ENCODE assay signal across 15 cellular contexts in the genomic region with DNA sequence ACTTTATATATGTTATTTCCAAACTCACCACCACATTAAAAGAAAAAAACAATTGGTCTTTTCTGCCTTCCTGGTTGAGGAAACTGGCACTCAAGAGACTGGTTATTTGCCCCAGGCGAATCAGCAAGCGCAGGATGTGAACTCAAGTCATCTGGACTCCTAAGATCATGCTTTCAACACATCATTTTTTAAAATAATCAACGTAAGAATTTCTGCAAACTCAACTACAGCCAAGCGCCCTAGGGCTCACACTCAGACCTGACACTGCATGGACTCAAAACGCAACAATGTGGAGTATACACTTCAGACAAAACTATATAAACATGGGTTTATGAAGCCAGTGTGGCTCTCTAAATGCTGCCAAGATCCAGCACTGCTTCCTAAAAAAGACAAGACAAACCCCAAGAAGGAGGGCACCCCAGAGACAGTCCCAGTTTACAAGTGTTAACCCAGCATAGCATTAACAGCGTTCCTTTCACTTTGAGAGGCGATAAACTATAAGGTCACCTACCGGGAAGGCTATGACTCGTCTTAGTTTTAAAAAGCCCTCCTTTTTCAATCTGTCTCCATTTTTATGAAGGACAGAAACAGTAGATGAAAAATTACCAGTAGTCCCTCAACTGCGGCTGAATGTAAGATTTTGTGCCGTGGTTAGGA. TPM values are rescaled to one million over a fixed set of nuclear protein-coding genes. Genes with fewer than 3 reads are reported as not detected.
DNase-seq lines count a peak whose midpoint lies in the region; ATAC-seq and TF ChIP-seq lines count a peak whose summit lies in the region.
"Had no signal": no experiment of that assay in that cellular context is flagged by ENCODE, and none has a peak within 500 bp of the region (broad histone marks: within the 10 kb centered on the region; RNA-seq: fewer than 3 reads in every experiment).

No MANE protein-coding gene starts in this region.

- intact Hi-C loops in Panc1 (cut with micrococcal nuclease; ENCODE audit: unreplicated experiment) (no loop called here), esophagus squamous epithelium (cut with DNase I) (no loop called here), OCI-LY7 (cut with micrococcal nuclease; ENCODE audit: unreplicated experiment) (no loop called here)
- intact Hi-C loops in naive thymus-derived CD4-positive, alpha-beta T cell (cut with micrococcal nuclease): no loop called here

- POLR2A ChIA-PET in Panc1 (lab: Charles Lee): no interaction called here
- POLR2A ChIA-PET in naive thymus-derived CD4-positive, alpha-beta T cell (lab: Charles Lee): no interaction called here
- POLR2A ChIA-PET in OCI-LY7 (lab: Charles Lee): no interaction called here

- in situ Hi-C loops in Panc1 (cut with HindIII; ENCODE audit: low pct_unique_long_range_greater_than_20kb, low sequenced_read_pairs): no loop called here

- H3K27ac ChIP-seq in Panc1 (ENCODE audit: low read length): peak overlapping the region; percentile 62; the same call in 1 of the 2 replicates
- H3K27ac ChIP-seq in esophagus squamous epithelium: peak overlapping the region in 3 of 4 donors; percentile 17 to 59 (median 47)
- H3K27ac ChIP-seq in naive thymus-derived CD4-positive, alpha-beta T cell (ENCODE audit: low read depth, low read length): no peak overlapping the region
- no peak overlapping the region for H3K27ac ChIP-seq in OCI-LY7 (ENCODE audit: low read depth, low read length, poor library complexity, severe bottlenecking)
- H3K27ac ChIP-seq: right lobe of liver had no signal

- TF ChIP-seq POLR2A in esophagus squamous epithelium (IDR thresholded peaks at IDR 0.05): no peak

- H3K27me3 ChIP-seq in Panc1 (ENCODE audit: control insufficient read depth, insufficient read depth, low read length) (no peaks in the 10 kb centered on the region), esophagus squamous epithelium (no peaks in the 10 kb centered on the region)
- H3K27me3 ChIP-seq in naive thymus-derived CD4-positive, alpha-beta T cell (ENCODE audit: control insufficient read depth in 2 of 2, insufficient read depth in 2 of 2, low read length in 2 of 2): no peaks in the 10 kb centered on the region
- H3K27me3 ChIP-seq: BLaER1 treated with 17β-estradiol and CSF1 and Interleukin-3, amounts not matched to agents 10 nM and 100 nM; right lobe of liver had no signal

- no peaks in the 10 kb centered on the region for H3K27me3 Mint-ChIP-seq in naive thymus-derived CD4-positive, alpha-beta T cell

- CTCF ChIA-PET in Panc1 (lab: Charles Lee): no interaction called here
- CTCF ChIA-PET in naive thymus-derived CD4-positive, alpha-beta T cell (lab: Charles Lee): no interaction called here
- CTCF ChIA-PET in OCI-LY7 (lab: Charles Lee; ENCODE audit: unreplicated experiment): no interaction called here

- H3K36me3 ChIP-seq in Panc1 (ENCODE audit: control insufficient read depth, insufficient read depth, low read length) (no peaks in the 10 kb centered on the region), esophagus squamous epithelium (peaks cover 0 to 24% (median 0%) of the 10 kb centered on the region in 3 donors), OCI-LY7 (ENCODE audit: insufficient read depth, low read length) (no peaks in the 10 kb centered on the region)
- no peaks in the 10 kb centered on the region for H3K36me3 ChIP-seq in naive thymus-derived CD4-positive, alpha-beta T cell (ENCODE audit: control insufficient read depth in 2 of 3, insufficient read depth in 3 of 3, low read length in 3 of 3)
- H3K36me3 ChIP-seq: right lobe of liver had no signal

- H3K4me3 ChIP-seq in Panc1 (ENCODE audit: low read depth in 2 of 2, low read length in 2 of 2) (peak overlapping the region; percentile 12 to 40; a peak in 3 of 4 replicates), esophagus squamous epithelium (peak overlapping the region in 3 of 4 donors; percentile 10 to 44 (median 16)), OCI-LY7 (ENCODE audit: low read depth, low read length, poor library complexity, severe bottlenecking) (no peak overlapping the region)
- H3K4me3 ChIP-seq in naive thymus-derived CD4-positive, alpha-beta T cell (ENCODE audit: low read length): peak overlapping the region; percentile 6
- H3K4me3 ChIP-seq: BLaER1 treated with 17β-estradiol and CSF1 and Interleukin-3, amounts not matched to agents 10 nM and 100 nM; K562; right lobe of liver had no signal

- whole genome bisulfite sequencing in esophagus squamous epithelium, 2 donors: 30 to 43% methylated on average over 11 of the region's 11 CpGs

- no peak overlapping the region for H3K27ac Mint-ChIP-seq in naive thymus-derived CD4-positive, alpha-beta T cell
- H3K27ac Mint-ChIP-seq: activated naive CD4-positive, alpha-beta T cell treated with anti-CD3 and anti-CD28 coated beads for 36 hours had no signal

- no TSS peak for BruUV-seq in Panc1 (replicated peaks; lab: Mats Ljungman, UMichigan)
- BruUV-seq in OCI-LY7 (replicated peaks; lab: Mats Ljungman, UMichigan): no TSS peak

- no peak overlapping the region for H2AFZ ChIP-seq in OCI-LY7 (ENCODE audit: low read length)

- peaks cover 19 to 48% (median 28%) of the 10 kb centered on the region in 7 donors for H3K4me1 Mint-ChIP-seq in naive thymus-derived CD4-positive, alpha-beta T cell

- H3K4me1 ChIP-seq in Panc1 (ENCODE audit: control insufficient read depth, insufficient read depth, low read length): no peaks in the 10 kb centered on the region; the same call in 1 of the 2 replicates
- H3K4me1 ChIP-seq in esophagus squamous epithelium: peaks cover 0 to 54% (median 9%) of the 10 kb centered on the region in 3 donors
- H3K4me1 ChIP-seq in naive thymus-derived CD4-positive, alpha-beta T cell (ENCODE audit: control insufficient read depth in 2 of 2, insufficient read depth in 2 of 2, low read length in 2 of 2): peaks cover 21 to 22% of the 10 kb centered on the region in 2 donors
- peaks cover 92% of the 10 kb centered on the region for H3K4me1 ChIP-seq in OCI-LY7 (ENCODE audit: insufficient read depth, low read length, poor library complexity, severe bottlenecking)
- H3K4me1 ChIP-seq: right lobe of liver had no signal

- H4K20me1 ChIP-seq in OCI-LY7 (ENCODE audit: insufficient read depth, low read length): no peaks in the 10 kb centered on the region
- H4K20me1 ChIP-seq: BLaER1 treated with 17β-estradiol and CSF1 and Interleukin-3, amounts not matched to agents 10 nM and 100 nM had no signal

- DNase-seq in DMS79 (lab: John Stamatoyannopoulos, UW) (peak; percentile 35), Panc1 (ENCODE audit: low read depth, low spot score) (no peak), esophagus squamous epithelium (lab: John Stamatoyannopoulos, UW) (no peak), GOT3 (lab: John Stamatoyannopoulos, UW) (no peak), HuH-7 (ENCODE audit: low spot score) (no peak), OCI-LY7 (ENCODE audit: low spot score) (no peak)
- DNase-seq in naive thymus-derived CD4-positive, alpha-beta T cell: no peak
- DNase-seq: activated CD4-positive, CD25-positive, alpha-beta regulatory T cell treated with anti-CD3 and anti-CD28 coated beads, Interleukin-2, amount 50 U/mL, for 72 hours; activated naive CD4-positive, alpha-beta T cell treated with anti-CD3 and anti-CD28 coated beads for 36 hours; cortex of kidney; NCI-H510A; right lobe of liver had no signal

- H3K36me3 Mint-ChIP-seq in naive thymus-derived CD4-positive, alpha-beta T cell: peaks cover 0 to 6% (median 3%) of the 10 kb centered on the region in 5 donors

- H3K4me3 Mint-ChIP-seq in naive thymus-derived CD4-positive, alpha-beta T cell: no peak overlapping the region
- H3K4me3 Mint-ChIP-seq: activated naive CD4-positive, alpha-beta T cell treated with anti-CD3 and anti-CD28 coated beads for 36 hours had no signal

- peaks cover 3% of the 10 kb centered on the region; the same call in 1 of the 2 replicates for H3K79me2 ChIP-seq in OCI-LY7 (ENCODE audit: insufficient read depth, low read depth, low read length)

- H3K9me2 ChIP-seq in OCI-LY7 (ENCODE audit: insufficient read depth, low read length): no peaks in the 10 kb centered on the region

- H3K9me3 Mint-ChIP-seq in naive thymus-derived CD4-positive, alpha-beta T cell: peaks cover 0 to 5% (median 0%) of the 10 kb centered on the region in 11 donors
- H3K9me3 Mint-ChIP-seq: activated naive CD4-positive, alpha-beta T cell treated with anti-CD3 and anti-CD28 coated beads for 36 hours had no signal

- H3K9me3 ChIP-seq in Panc1 (ENCODE audit: control insufficient read depth, insufficient read depth, low read depth, low read length): no peaks in the 10 kb centered on the region
- H3K9me3 ChIP-seq in esophagus squamous epithelium: no peaks in the 10 kb centered on the region
- H3K9me3 ChIP-seq in naive thymus-derived CD4-positive, alpha-beta T cell (ENCODE audit: control insufficient read depth in 2 of 3, low read length in 3 of 3): no peaks in the 10 kb centered on the region
- H3K9me3 ChIP-seq in OCI-LY7 (ENCODE audit: low read length): no peaks in the 10 kb centered on the region; the same call in 1 of the 2 replicates
- H3K9me3 ChIP-seq: right lobe of liver had no signal

- no peak overlapping the region for H3K4me2 ChIP-seq in OCI-LY7 (ENCODE audit: low read length)

- peak; percentile 71 for ATAC-seq in Panc1
- ATAC-seq in naive thymus-derived CD4-positive, alpha-beta T cell: no peak
- ATAC-seq in HG03378 (IDR thresholded peaks at IDR 0.05; ENCODE audit: unreplicated experiment): no peak
- ATAC-seq: K562, right lobe of liver had no signal

- TF ChIP-seq CTCF in Panc1 (IDR thresholded peaks at IDR 0.05) (no peak), esophagus squamous epithelium (IDR thresholded peaks at IDR 0.05) (no peak), OCI-LY7 (conservative IDR thresholded peaks at IDR 0.05; ENCODE audit: low read length) (no peak)

RNA-seq across cellular contexts. Expression of a gene that starts 54.9 kb away (rescaled TPM):
- total RNA-seq in Panc1 (2021; ENCODE audit: unreplicated experiment): 5.2 TPM
- polyA plus RNA-seq in Panc1 (2012; ENCODE audit: insufficient read length): 2.6 TPM
- 10 to 100 TPM; 29.5 to 51.3 (median 46.0) TPM for total RNA-seq in esophagus squamous epithelium
- total RNA-seq in naive thymus-derived CD4-positive, alpha-beta T cell: 1 to 10 TPM in 1 of 5 experiments, under 1 TPM in 4; 0.27 to 4.9 (median 0.69) TPM
- under 1 TPM in 1 of 2 donors, not detected in 1; 0.08 TPM for polyA plus RNA-seq in naive thymus-derived CD4-positive, alpha-beta T cell
- total RNA-seq in OCI-LY7 (2014; rRNA removed; shearing (Covaris generic)): 13.5 and 16.0 TPM in 2 replicates
- total RNA-seq in OCI-LY7 (2022): 6.2 and 7.8 TPM in 2 replicates
- polyA plus RNA-seq: K562 had no signal

Comparison
In these comparisons a context has a peak if more than half of its experiments do, and no peak if none do; other contexts are left out.
1. H3K27ac ChIP-seq: peak in Panc1 (single experiment) and esophagus squamous epithelium (3 of 4); none in naive thymus-derived CD4-positive, alpha-beta T cell (single experiment) and OCI-LY7 (single experiment).